Comparison of ENCODE assay signal across 16 cellular contexts in the genomic region with DNA sequence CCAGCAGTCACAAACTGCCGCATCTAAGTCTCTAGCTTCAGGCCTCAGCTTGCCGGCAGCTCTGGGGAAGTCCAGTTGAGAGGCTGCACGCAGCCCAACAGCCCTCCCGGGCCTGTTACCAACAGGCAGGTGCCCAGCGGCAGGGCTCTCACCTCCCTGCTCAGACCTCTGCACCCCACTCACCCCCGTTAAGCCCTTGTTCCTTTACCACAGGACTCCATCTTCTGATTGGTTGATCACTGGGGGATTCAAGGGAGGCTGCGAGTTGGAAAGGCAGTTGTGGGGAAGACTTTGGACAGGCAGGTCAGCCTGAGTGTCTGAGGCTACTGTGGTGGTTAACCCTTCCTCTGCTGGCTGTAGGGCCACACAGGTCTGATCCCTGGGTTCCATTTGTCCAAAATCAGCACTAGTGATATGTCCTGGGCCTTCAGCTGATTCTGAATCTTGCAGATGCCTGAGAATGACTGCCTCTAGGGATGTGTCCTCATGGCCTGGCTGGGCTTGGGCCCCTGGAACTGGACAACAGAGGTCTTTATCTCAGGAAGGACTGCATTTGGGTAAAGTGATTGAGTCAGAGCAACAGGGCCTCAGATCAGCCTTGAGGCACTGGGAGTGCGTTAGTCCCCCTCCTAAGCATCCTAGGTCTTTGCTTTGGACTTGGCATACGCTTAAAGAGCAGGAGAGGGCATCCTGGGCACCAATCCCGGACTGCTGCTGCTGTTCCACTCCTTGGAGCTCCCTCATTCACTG.
DNase-seq lines count a peak whose midpoint lies in the region; ATAC-seq, FAIRE-seq and TF ChIP-seq lines count a peak whose summit lies in the region.
"Had no signal": no experiment of that assay in that cellular context is flagged by ENCODE, and none has a peak within 500 bp of the region (broad histone marks: within the 10 kb centered on the region; RNA-seq: fewer than 3 reads in every experiment).

No MANE protein-coding gene starts in this region.

- ATAC-seq in HG02870 (IDR thresholded peaks at IDR 0.05; ENCODE audit: unreplicated experiment): no peak
- ATAC-seq: HCT116 had no signal

- H3K4me3 ChIP-seq in H7 (ENCODE audit: insufficient read depth, low read depth, low read length) (no peak overlapping the region), bronchial epithelial cell (ENCODE audit: low read depth, low read length) (no peak overlapping the region)
- H3K4me3 ChIP-seq: GM23248 had no signal

- H3K27me3 ChIP-seq in H7 (ENCODE audit: control insufficient read depth, insufficient read depth, low read length) (no peaks in the 10 kb centered on the region), bronchial epithelial cell (ENCODE audit: control insufficient read depth, insufficient read depth, low read length) (no peaks in the 10 kb centered on the region)

- peak; percentile 52 for FAIRE-seq in bronchial epithelial cell (lab: Jason Lieb, UNC)
- FAIRE-seq: G401.6, GM12892 had no signal

- no peaks in the 10 kb centered on the region for H3K36me3 ChIP-seq in H7 (replicated peaks; ENCODE audit: control insufficient read depth, insufficient read depth, low read length)
- H3K36me3 ChIP-seq in bronchial epithelial cell (ENCODE audit: control insufficient read depth, insufficient read depth, low read length): no peaks in the 10 kb centered on the region

- no peak for TF ChIP-seq CTCF in bronchial epithelial cell (IDR thresholded peaks at IDR 0.05; ENCODE audit: insufficient read depth, low read length, severe bottlenecking)

- peak; percentile 38 for DNase-seq in H7
- no peak for DNase-seq in bronchial epithelial cell (ENCODE audit: low read depth)
- DNase-seq in mesenteric fat pad (ENCODE audit: low spot score): peak; percentile 85
- no peak for DNase-seq in hepatic stellate cell (ENCODE audit: low spot score)
- no peak for DNase-seq in GOT3 (lab: John Stamatoyannopoulos, UW)
- DNase-seq: Calu3; CD4-positive, alpha-beta memory T cell; COR-L47; DMS53; DND-41; GM23248; H9 had no signal

Comparison
In these comparisons a context has a peak if more than half of its experiments do, and no peak if none do; other contexts are left out.
1. DNase-seq: peak in H7 (single experiment) and mesenteric fat pad (single experiment); none in bronchial epithelial cell (single experiment), hepatic stellate cell (single experiment) and GOT3 (single experiment).